8 cellular contexts compared by ENCODE assay signal in genomic region chr13:106349080-106349841, GRCh38.
DNase-seq lines count a peak whose midpoint lies in the region; ATAC-seq and TF ChIP-seq lines count a peak whose summit lies in the region.

No MANE protein-coding gene starts in this region.

- POLR2A ChIA-PET in activated CD4-positive, alpha-beta memory T cell treated with anti-CD3 and anti-CD28 coated beads for 36 hours (lab: Charles Lee): no interaction called here
- POLR2A ChIA-PET in activated CD8-positive, alpha-beta T cell treated with anti-CD3 and anti-CD28 coated beads for 36 hours (lab: Charles Lee): interaction anchor here (0.5 kb wide), 1 partner anchor 186 kb away, joined by 4 read pairs; no protein-coding TSS in a partner anchor

- H3K4me1 ChIP-seq in BE2C: peaks cover 7% of the 10 kb centered on the region; the same call in 1 of the 2 replicates

- no peaks in the 10 kb centered on the region for H3K9me3 Mint-ChIP-seq in activated CD4-positive, alpha-beta memory T cell treated with anti-CD3 and anti-CD28 coated beads for 36 hours
- H3K9me3 Mint-ChIP-seq in activated CD8-positive, alpha-beta T cell treated with anti-CD3 and anti-CD28 coated beads for 36 hours: no peaks in the 10 kb centered on the region

- DNase-seq in BE2C (peak; percentile 33), NCI-H128 (lab: John Stamatoyannopoulos, UW; ENCODE audit: unreplicated experiment) (peak; percentile 71), choroid plexus epithelial cell (ENCODE audit: low read depth) (peak; percentile 36), mucosa of gallbladder (ENCODE audit: low spot score) (peak; percentile 18), T-helper 17 cell (no peak), superior temporal gyrus (ENCODE audit: extremely low spot score) (no peak)
- no peak for DNase-seq in activated CD4-positive, alpha-beta memory T cell treated with anti-CD3 and anti-CD28 coated beads for 36 hours
- DNase-seq in activated CD8-positive, alpha-beta T cell treated with anti-CD3 and anti-CD28 coated beads for 36 hours: no peak

- intact Hi-C loops in activated CD4-positive, alpha-beta memory T cell treated with anti-CD3 and anti-CD28 coated beads for 36 hours (cut with micrococcal nuclease): no loop called here
- intact Hi-C loops in activated CD8-positive, alpha-beta T cell treated with anti-CD3 and anti-CD28 coated beads for 36 hours (cut with micrococcal nuclease): no loop called here

- H3K27me3 Mint-ChIP-seq in activated CD4-positive, alpha-beta memory T cell treated with anti-CD3 and anti-CD28 coated beads for 36 hours: peaks cover 21% of the 10 kb centered on the region
- H3K27me3 Mint-ChIP-seq in T-helper 17 cell: peaks cover 33% of the 10 kb centered on the region
- H3K27me3 Mint-ChIP-seq in activated CD8-positive, alpha-beta T cell treated with anti-CD3 and anti-CD28 coated beads for 36 hours: peaks cover 27% of the 10 kb centered on the region

- H3K36me3 Mint-ChIP-seq in activated CD4-positive, alpha-beta memory T cell treated with anti-CD3 and anti-CD28 coated beads for 36 hours: no peaks in the 10 kb centered on the region
- no peaks in the 10 kb centered on the region for H3K36me3 Mint-ChIP-seq in T-helper 17 cell (ENCODE audit: low read depth)
- H3K36me3 Mint-ChIP-seq in activated CD8-positive, alpha-beta T cell treated with anti-CD3 and anti-CD28 coated beads for 36 hours (ENCODE audit: low read depth): no peaks in the 10 kb centered on the region

- ATAC-seq in T-helper 17 cell: no peak
- no peak for ATAC-seq in activated CD8-positive, alpha-beta T cell treated with anti-CD3 and anti-CD28 coated beads for 36 hours

- TF ChIP-seq CTCF in BE2C (IDR thresholded peaks at IDR 0.05; ENCODE audit: low read depth, low read length) (no peak), choroid plexus epithelial cell (conservative IDR thresholded peaks at IDR 0.05; ENCODE audit: low read depth, low read length) (no peak)
- TF ChIP-seq CTCF in activated CD8-positive, alpha-beta T cell treated with anti-CD3 and anti-CD28 coated beads for 36 hours (IDR thresholded peaks at IDR 0.05): no peak

- H3K4me3 Mint-ChIP-seq in activated CD4-positive, alpha-beta memory T cell treated with anti-CD3 and anti-CD28 coated beads for 36 hours: no peak overlapping the region
- H3K4me3 Mint-ChIP-seq in T-helper 17 cell: no peak overlapping the region
- no peak overlapping the region for H3K4me3 Mint-ChIP-seq in activated CD8-positive, alpha-beta T cell treated with anti-CD3 and anti-CD28 coated beads for 36 hours

- H3K9me3 ChIP-seq in BE2C (no peaks in the 10 kb centered on the region), T-helper 17 cell (ENCODE audit: control insufficient read depth, low read length, poor library complexity, severe bottlenecking) (no peaks in the 10 kb centered on the region)

- H3K36me3 ChIP-seq in BE2C: no peaks in the 10 kb centered on the region

- peak overlapping the region; percentile 75 for H3K4me3 ChIP-seq in BE2C (ENCODE audit: low read depth, low read length)
- H3K4me3 ChIP-seq in choroid plexus epithelial cell (ENCODE audit: low read depth, low read length): peak overlapping the region; percentile 53

- H3K4me1 Mint-ChIP-seq in activated CD4-positive, alpha-beta memory T cell treated with anti-CD3 and anti-CD28 coated beads for 36 hours (ENCODE audit: low read depth): no peaks in the 10 kb centered on the region
- no peaks in the 10 kb centered on the region for H3K4me1 Mint-ChIP-seq in T-helper 17 cell
- H3K4me1 Mint-ChIP-seq in activated CD8-positive, alpha-beta T cell treated with anti-CD3 and anti-CD28 coated beads for 36 hours (ENCODE audit: low read depth): no peaks in the 10 kb centered on the region

- H3K27ac Mint-ChIP-seq in activated CD4-positive, alpha-beta memory T cell treated with anti-CD3 and anti-CD28 coated beads for 36 hours: no peak overlapping the region
- H3K27ac Mint-ChIP-seq in T-helper 17 cell: no peak overlapping the region
- no peak overlapping the region for H3K27ac Mint-ChIP-seq in activated CD8-positive, alpha-beta T cell treated with anti-CD3 and anti-CD28 coated beads for 36 hours

- CTCF ChIA-PET in activated CD4-positive, alpha-beta memory T cell treated with anti-CD3 and anti-CD28 coated beads for 36 hours (lab: Charles Lee): no interaction called here
- CTCF ChIA-PET in activated CD8-positive, alpha-beta T cell treated with anti-CD3 and anti-CD28 coated beads for 36 hours (lab: Charles Lee): no interaction called here

- H3K27me3 ChIP-seq in BE2C: no peaks in the 10 kb centered on the region

Comparison
In these comparisons a context has a peak if more than half of its experiments do, and no peak if none do; other contexts are left out.
1. DNase-seq: peak in BE2C (single experiment), NCI-H128 (single experiment), choroid plexus epithelial cell (single experiment) and mucosa of gallbladder (single experiment); none in activated CD4-positive, alpha-beta memory T cell treated with anti-CD3 and anti-CD28 coated beads for 36 hours (single experiment), T-helper 17 cell (0 of 3), activated CD8-positive, alpha-beta T cell treated with anti-CD3 and anti-CD28 coated beads for 36 hours (single experiment) and superior temporal gyrus (single experiment).